8 cellular contexts compared by ENCODE assay signal in genomic region chr17:79009397-79010303, GRCh38. TPM values are rescaled to one million over a fixed set of nuclear protein-coding genes. Genes with fewer than 3 reads are reported as not detected.
A peak's percentile ranks its signal among the peaks of the same experiment; 100 is the strongest.
DNase-seq lines count a peak whose midpoint lies in the region; ATAC-seq and TF ChIP-seq lines count a peak whose summit lies in the region.

Gene CANT1, minus strand, starts transcription at chr17:79009764. Its CDS starts 12,142 bp downstream, at chr17:78997622.

- no peaks in the 10 kb centered on the region for H3K9me3 ChIP-seq in GM23248 (ENCODE audit: low read depth)
- no peaks in the 10 kb centered on the region for H3K9me3 ChIP-seq in parathyroid adenoma (ENCODE audit: control insufficient read depth, low read length)
- H3K9me3 ChIP-seq in tibial artery: no peaks in the 10 kb centered on the region

- H4K20me1 ChIP-seq in GM23248 (ENCODE audit: insufficient read depth): no peaks in the 10 kb centered on the region

- peak within 1 kb of the TSS; percentile 98 for H3K9ac ChIP-seq in GM23248
- H3K9ac ChIP-seq in parathyroid adenoma: peak within 1 kb of the TSS; percentile 77

- peak within 1 kb of the TSS; percentile 93 for H3K4me3 Mint-ChIP-seq in activated naive CD8-positive, alpha-beta T cell

- intact Hi-C loops in Right ventricle myocardium inferior (cut with DNase I) (no loop called here), tibial artery (cut with DNase I; ENCODE audit: low total_unique reads) (loop anchor here (5.0 kb wide), 1 partner anchor 388 kb away; no protein-coding TSS in a partner anchor)

- H3F3A ChIP-seq in GM23248 (ENCODE audit: insufficient read depth): 0 out of 2 replicates have a peak, but pooled peaks cover 6% of the 10 kb centered on the region

- no peaks in the 10 kb centered on the region for H3K9me2 ChIP-seq in GM23248 (ENCODE audit: insufficient read depth)

- no peaks in the 10 kb centered on the region for H3K27me3 Mint-ChIP-seq in activated naive CD8-positive, alpha-beta T cell

- H3K4me3 ChIP-seq in GM23248 (peak within 1 kb of the TSS; percentile 94), parathyroid adenoma (ENCODE audit: low read depth, low read length) (peak within 1 kb of the TSS; percentile 74), tibial artery (peak within 1 kb of the TSS; percentile 85 to 99)

- H3K27ac ChIP-seq in GM23248 (peak within 1 kb of the TSS; percentile 54), parathyroid adenoma (peak within 1 kb of the TSS; percentile 76), tibial artery (peak within 1 kb of the TSS; percentile 92 to 96)

- H3K27me3 ChIP-seq in GM23248 (replicated peaks; ENCODE audit: insufficient read depth) (no peaks in the 10 kb centered on the region), parathyroid adenoma (ENCODE audit: control insufficient read depth, insufficient read depth, low read length) (no peaks in the 10 kb centered on the region), tibial artery (no peaks in the 10 kb centered on the region)

- TF ChIP-seq CTCF in parathyroid adenoma (IDR thresholded peaks at IDR 0.05): no peak
- no peak for TF ChIP-seq CTCF in tibial artery (IDR thresholded peaks at IDR 0.05)

- H3K36me3 ChIP-seq in GM23248 (ENCODE audit: low read depth) (peaks cover 2% of the 10 kb centered on the region; the same call in 1 of the 2 replicates), parathyroid adenoma (ENCODE audit: control insufficient read depth, insufficient read depth, low read length) (no peaks in the 10 kb centered on the region), tibial artery (peaks cover 0 to 5% (median 0%) of the 10 kb centered on the region in 3 donors)

- in situ Hi-C loops in GM23248 (cut with MboI): no loop called here

- peak within 1 kb of the TSS; percentile 92 for H3K27ac Mint-ChIP-seq in activated naive CD8-positive, alpha-beta T cell

- H2AFZ ChIP-seq in GM23248: peak within 1 kb of the TSS; percentile 97
- H2AFZ ChIP-seq in parathyroid adenoma: peak within 1 kb of the TSS; percentile 93

- H3K4me2 ChIP-seq in GM23248 (ENCODE audit: unreplicated experiment) (peak within 1 kb of the TSS; percentile 93), parathyroid adenoma (ENCODE audit: low read length) (peak within 1 kb of the TSS; percentile 91)

- peak; percentile 92 for DNase-seq in ELR (ENCODE audit: low read depth)
- peak; percentile 93 for DNase-seq in GM23248
- peak; percentile 80 for DNase-seq in LHCN-M2 (ENCODE audit: low read depth)
- peak; percentile 75 for DNase-seq in SKM-1 treated with dmso at 0.1 percent for 144 hours (lab: John Stamatoyannopoulos, UW; ENCODE audit: unreplicated experiment)
- DNase-seq in Right ventricle myocardium inferior (ENCODE audit: missing footprints): peak; percentile 96
- DNase-seq in tibial artery: peak; percentile 74 to 90

- H3K4me1 ChIP-seq in GM23248 (ENCODE audit: insufficient read depth): peaks cover 30% of the 10 kb centered on the region
- peaks cover 29% of the 10 kb centered on the region for H3K4me1 ChIP-seq in parathyroid adenoma
- peaks cover 0 to 49% (median 37%) of the 10 kb centered on the region in 4 donors for H3K4me1 ChIP-seq in tibial artery

- H3K4me1 Mint-ChIP-seq in activated naive CD8-positive, alpha-beta T cell (ENCODE audit: low read depth): peaks cover 43% of the 10 kb centered on the region

- peak; percentile 96 for ATAC-seq in Right ventricle myocardium inferior

- H3K9me3 Mint-ChIP-seq in activated naive CD8-positive, alpha-beta T cell (ENCODE audit: low read depth): no peaks in the 10 kb centered on the region

- no peaks in the 10 kb centered on the region for H3K36me3 Mint-ChIP-seq in activated naive CD8-positive, alpha-beta T cell

- H3K79me2 ChIP-seq in GM23248 (ENCODE audit: insufficient read depth) (peaks cover 45% of the 10 kb centered on the region), parathyroid adenoma (peaks cover 45% of the 10 kb centered on the region)

- WGBS in GM23248 (ENCODE audit: low coverage in 1 of 2, low lambda C conversion rate in 2 of 2, missing lambda C conversion rate in 2 of 2), 2 experiments: 1 to 3% methylated on average over 29 to 70 of the region's 73 CpGs

RNA-seq across cellular contexts. Expression of gene CANT1, which starts in this region (rescaled TPM):
- total RNA-seq in GM23248 (2014; rRNA removed; shearing (Covaris generic)): 52.0 and 52.4 TPM in 2 replicates
- polyA plus RNA-seq in GM23248 (2016; fragmentation: Nextera tagmentation; extraction: Ambion mirVana): 44.8 and 46.2 TPM in 2 replicates
- 75.5 and 77.2 TPM in 2 replicates for total RNA-seq in LHCN-M2 (2014; rRNA removed)
- polyA plus RNA-seq in LHCN-M2 (2012): 44.8 TPM
- total RNA-seq in Right ventricle myocardium inferior: 31.1 TPM

Comparison
In these comparisons a context has a peak if more than half of its experiments do, and no peak if none do; other contexts are left out.
1. Peak in every context shown above with its lines: DNase-seq, ATAC-seq, H3K4me3 ChIP-seq and H3K27ac ChIP-seq.